In the genomic region with DNA sequence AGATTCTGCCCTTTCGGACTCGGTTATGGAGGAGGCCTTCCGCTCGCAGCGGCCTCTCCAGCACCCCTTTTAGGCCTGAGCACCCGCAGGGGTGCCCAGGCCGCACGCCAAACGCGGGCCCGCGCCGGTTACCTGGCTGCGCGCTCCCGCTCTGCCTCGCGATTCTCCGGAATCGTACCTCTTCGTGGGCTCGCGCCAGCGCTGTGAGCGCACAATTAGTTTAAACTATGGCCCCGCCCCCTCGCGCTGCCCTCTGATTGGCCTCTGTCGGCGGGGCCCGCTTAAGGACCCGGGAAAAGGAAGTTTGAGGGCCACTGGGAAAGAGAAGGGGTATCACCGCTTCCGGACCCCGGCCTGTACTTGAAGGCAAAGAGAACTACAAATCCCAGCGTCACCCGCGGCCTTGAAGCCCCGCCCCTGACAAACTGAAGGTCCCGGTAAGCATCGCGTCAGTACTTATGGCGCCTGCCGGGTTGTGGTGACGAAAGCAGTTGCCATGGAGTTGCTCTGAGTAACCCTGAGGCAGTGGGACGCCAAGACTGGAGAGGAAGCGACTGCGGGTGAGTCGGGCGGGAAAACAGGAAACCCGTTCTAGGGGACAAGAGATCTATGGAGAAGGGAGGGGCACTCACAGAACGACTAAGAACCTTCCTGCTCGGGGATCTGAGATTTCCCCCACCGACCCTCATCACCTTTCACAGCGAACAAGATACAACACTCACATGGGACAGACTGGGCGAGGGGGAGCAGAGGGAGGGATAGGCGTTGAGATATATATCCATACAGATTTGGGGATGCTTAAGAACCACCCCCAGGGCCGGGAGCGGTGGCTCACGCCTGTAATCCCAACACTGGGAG, we compare ENCODE assay signal across 8 cellular contexts.
DNase-seq lines count a peak whose midpoint lies in the region; ATAC-seq and TF ChIP-seq lines count a peak whose summit lies in the region.

A gene with protein sequence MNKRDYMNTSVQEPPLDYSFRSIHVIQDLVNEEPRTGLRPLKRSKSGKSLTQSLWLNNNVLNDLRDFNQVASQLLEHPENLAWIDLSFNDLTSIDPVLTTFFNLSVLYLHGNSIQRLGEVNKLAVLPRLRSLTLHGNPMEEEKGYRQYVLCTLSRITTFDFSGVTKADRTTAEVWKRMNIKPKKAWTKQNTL (plus strand): TSS at position 525 of the 858 bp plus-strand sequence. CDS start 8,234 bp downstream, outside the sequence.
TSS of gene NUMA1 (minus strand) at position 217 of the 858 bp plus-strand sequence. CDS start 44,599 bp downstream, outside the sequence.

- DNase-seq in AML-193 (lab: John Stamatoyannopoulos, UW), result peak; percentile 99 to 100
- peak; percentile 100 for DNase-seq in NCI-H446 treated with DMSO at 0.1 percent for 48 hours (lab: John Stamatoyannopoulos, UW)
- peak; percentile 98 for DNase-seq in activated CD4-positive, CD25-positive, alpha-beta regulatory T cell treated with anti-CD3 and anti-CD28 coated beads, Interleukin-2, amount 50 U/mL, for 72 hours
- DNase-seq in cerebellar nuclear complex (lab: John Stamatoyannopoulos, UW), result peak; percentile 97 to 99
- peak; percentile 100 for DNase-seq in islet precursor cell
- DNase-seq in stimulated activated CD4-positive, alpha-beta T cell treated with anti-CD3 and anti-CD28 coated beads, Interleukin-12 subunit alpha, Interleukin-12 subunit beta, amount 100 ng/mL, for 4 hours, result peak; percentile 96

- TF ChIP-seq POLR2A in GM19099 (IDR thresholded peaks at IDR 0.05; ENCODE audit: extremely low read depth, insufficient read length, low read depth), result peak; percentile 81

- ATAC-seq in HG03378 (IDR thresholded peaks at IDR 0.05; ENCODE audit: unreplicated experiment), result peak; percentile 93

Comparison
In these comparisons a context has a peak if more than half of its experiments do, and no peak if none do; other contexts are left out.
1. Peak in every context shown above with its lines: DNase-seq and ATAC-seq.